Comparison of ENCODE assay signal across 9 cellular contexts in genomic region chr6:149482542-149483261, GRCh38. TPM values are rescaled to one million over a fixed set of nuclear protein-coding genes. Genes with fewer than 3 reads are reported as not detected.
A peak's percentile ranks its signal among the peaks of the same experiment; 100 is the strongest.
DNase-seq lines count a peak whose midpoint lies in the region; ATAC-seq, FAIRE-seq and TF ChIP-seq lines count a peak whose summit lies in the region.
"Had no signal": no experiment of that assay in that cellular context is flagged by ENCODE, and none has a peak within 500 bp of the region (broad histone marks: within the 10 kb centered on the region; RNA-seq: fewer than 3 reads in every experiment).

No MANE protein-coding gene starts in this region.

- H3K79me2 ChIP-seq in H1 (ENCODE audit: control insufficient read depth in 1 of 2, insufficient read depth in 2 of 2, low read length in 2 of 2): no peaks in the 10 kb centered on the region

- H3K79me1 ChIP-seq in H1 (ENCODE audit: low read depth, low read length): no peaks in the 10 kb centered on the region

- TF ChIP-seq POLR2A in H1 (IDR thresholded peaks at IDR 0.05; ENCODE audit: control extremely low read depth in 1 of 2, low read depth in 2 of 2, low read length in 2 of 2): no peak

- TF ChIP-seq CTCF in H1 (IDR thresholded peaks at IDR 0.05; ENCODE audit: control extremely low read depth in 1 of 3, insufficient read depth in 1 of 3, low read depth in 1 of 3, low read length in 3 of 3): no peak
- TF ChIP-seq CTCF in Calu3 (IDR thresholded peaks at IDR 0.05; ENCODE audit: unreplicated experiment): no peak

- H3K4me3 Mint-ChIP-seq in Calu3 (ENCODE audit: low read depth, unreplicated experiment): no peak overlapping the region

- no peak for TF ChIP-seq RAD21 in H1 (IDR thresholded peaks at IDR 0.05 in 1 of 2, conservative IDR thresholded peaks at IDR 0.05 in 1 of 2; ENCODE audit: low read depth in 2 of 2, low read length in 2 of 2)

- H2BK12ac ChIP-seq in H1 (ENCODE audit: low read depth, low read length): no peak overlapping the region

- no peaks in the 10 kb centered on the region for H3K9me3 ChIP-seq in H1 (ENCODE audit: insufficient read depth in 2 of 2, low read depth in 1 of 2, low read length in 1 of 2)

- H3K9me3 Mint-ChIP-seq in Calu3 (ENCODE audit: low read depth, unreplicated experiment): no peaks in the 10 kb centered on the region

- no peak overlapping the region for H3K14ac ChIP-seq in H1 (ENCODE audit: insufficient read length)

- H3K4me1 Mint-ChIP-seq in Calu3 (ENCODE audit: low read depth, unreplicated experiment): peaks cover 11% of the 10 kb centered on the region

- H3K36me3 Mint-ChIP-seq in Calu3 (ENCODE audit: insufficient read depth, unreplicated experiment): no peaks in the 10 kb centered on the region

- H3K56ac ChIP-seq in H1 (replicated peaks; ENCODE audit: insufficient read length, low read depth, low read length): no peak overlapping the region

- H3K27me3 Mint-ChIP-seq in Calu3 (ENCODE audit: unreplicated experiment): peaks cover 12% of the 10 kb centered on the region

- no peak overlapping the region for H4K91ac ChIP-seq in H1 (replicated peaks; ENCODE audit: insufficient read length, low read length)

- H2BK20ac ChIP-seq in H1 (ENCODE audit: low read length): no peak overlapping the region

- no peak overlapping the region for H3K27ac ChIP-seq in H1 (ENCODE audit: low read depth, low read length)

- H3K4ac ChIP-seq in H1 (replicated peaks; ENCODE audit: insufficient read length, low read depth, low read length): no peak overlapping the region

- peaks cover 0 to 4% (median under 1%) of the 10 kb centered on the region in 4 experiments; a peak in 2 of 7 replicates for H3K4me1 ChIP-seq in H1 (replicated peaks in 1 of 4; ENCODE audit: control insufficient read depth in 3 of 4, insufficient read depth in 4 of 4, low read length in 3 of 4)

- H4K8ac ChIP-seq in H1 (ENCODE audit: extremely low read depth, insufficient read depth, low read length): peak overlapping the region; percentile 32; the same call in 1 of the 2 replicates

- H2AFZ ChIP-seq in H1 (ENCODE audit: low read length): no peak overlapping the region

- no TSS peak for BruUV-seq in Calu3 (replicated peaks; lab: Mats Ljungman, UMichigan)

- no peak overlapping the region for H3K4me2 ChIP-seq in H1 (ENCODE audit: insufficient read depth in 1 of 2, low read depth in 2 of 2, low read length in 2 of 2)

- CTCF ChIA-PET in H1 (lab: Charles Lee; ENCODE audit: partially characterized antibody) (interaction anchor here (0.6 to 1.6 kb wide), 4 partner anchors 9 to 51 kb away, joined by 3 to 8 read pairs (median 3); no protein-coding TSS in a partner anchor), Calu3 (lab: Charles Lee) (no interaction called here)

- WGBS in H1 (ENCODE audit: extremely low coverage in 1 of 2, insufficient coverage in 1 of 2, insufficient read length in 1 of 2, insufficient replicate concordance in 2 of 2, low coverage in 1 of 2, low lambda C conversion rate in 2 of 2, missing lambda C conversion rate in 1 of 2), 2 experiments: 83% methylated on average over 12 of the region's 13 CpGs; no CpG with 5 or more reads in 1 of the 2 experiments

- H4K20me1 ChIP-seq in H1 (replicated peaks in 1 of 2; ENCODE audit: control insufficient read depth in 1 of 2, insufficient read depth in 2 of 2, low read length in 2 of 2): no peaks in the 10 kb centered on the region

- no peak overlapping the region for H3K9ac ChIP-seq in H1 (replicated peaks in 1 of 4; ENCODE audit: extremely low read depth in 1 of 4, low read depth in 3 of 4, low read length in 3 of 4)

- FAIRE-seq in H1 (lab: Jason Lieb, UNC): no peak

- no peaks in the 10 kb centered on the region for H3K36me3 ChIP-seq in H1 (ENCODE audit: control insufficient read depth in 2 of 4, insufficient read depth in 4 of 4, low read length in 3 of 4)

- H2BK120ac ChIP-seq in H1 (replicated peaks; ENCODE audit: low read depth, low read length): no peak overlapping the region

- H3K4me3 ChIP-seq in H1 (ENCODE audit: extremely low read depth in 1 of 4, insufficient read depth in 2 of 4, low read depth in 3 of 4, low read length in 4 of 4): no peak overlapping the region

- no peak overlapping the region for H2BK5ac ChIP-seq in H1 (ENCODE audit: low read depth, low read length)

- H3K23ac ChIP-seq in H1 (ENCODE audit: insufficient read length): no peak overlapping the region

- POLR2A ChIA-PET in H1 (lab: Charles Lee; ENCODE audit: partially characterized antibody): interaction anchor here (0.6 to 0.7 kb wide), 2 partner anchors 35 to 200 kb away, joined by 3 read pairs; no protein-coding TSS in a partner anchor

- intact Hi-C loops in sciatic nerve (cut with DNase I): no loop called here
- intact Hi-C loops in Calu3 (cut with micrococcal nuclease; ENCODE audit: unreplicated experiment): no loop called here

- H3K27ac Mint-ChIP-seq in Calu3 (ENCODE audit: unreplicated experiment): no peak overlapping the region

- no peaks in the 10 kb centered on the region for H3K27me3 ChIP-seq in H1 (replicated peaks in 1 of 4; ENCODE audit: control insufficient read depth in 3 of 4, extremely low read depth in 1 of 4, insufficient read depth in 3 of 4, low read length in 3 of 4)

- peaks cover 2% of the 10 kb centered on the region; the same call in 1 of the 2 replicates for H3K23me2 ChIP-seq in H1 (ENCODE audit: low read depth, low read length)

- DNase-seq in SKM-1 treated with dmso at 0.1 percent for 144 hours (lab: John Stamatoyannopoulos, UW; ENCODE audit: unreplicated experiment) (peak; percentile 74), H1 (ENCODE audit: low read depth in 1 of 2, low spot score in 2 of 2) (no peak), sciatic nerve (ENCODE audit: low spot score) (no peak), Calu3 (no peak), NCI-H2029 treated with DMSO at 0.1 percent for 48 hours (lab: John Stamatoyannopoulos, UW) (no peak), AG08396 (ENCODE audit: low spot score) (no peak), cerebellar nuclear complex (lab: John Stamatoyannopoulos, UW) (no peak)
- DNase-seq: NCI-H1436 had no signal

- no peak overlapping the region for H2AK5ac ChIP-seq in H1 (ENCODE audit: low read depth, low read length)

- H2BK15ac ChIP-seq in H1 (ENCODE audit: low read length): no peak overlapping the region

- TF ChIP-seq EP300 in H1 (IDR thresholded peaks at IDR 0.05; ENCODE audit: borderline replicate concordance in 1 of 2, low read depth in 2 of 2, low read length in 2 of 2): no peak

- no peak overlapping the region for H4K5ac ChIP-seq in H1 (ENCODE audit: insufficient read length, low read depth, low read length)

- no peak overlapping the region for H3K18ac ChIP-seq in H1 (ENCODE audit: extremely low read depth, low read length)

- peak; percentile 19 for ATAC-seq in GM18498 (IDR thresholded peaks at IDR 0.05; ENCODE audit: unreplicated experiment)
- ATAC-seq in sciatic nerve: peak; percentile 28

TF ChIP-seq in H1, 55 proteins besides CTCF, POLR2A, EP300 and RAD21:
- TF ChIP-seq TCF12 (IDR thresholded peaks at IDR 0.05; ENCODE audit: low read depth, low read length) (no peak), SP1 (IDR thresholded peaks at IDR 0.05; ENCODE audit: low read depth, low read length) (no peak), POU5F1 (IDR thresholded peaks at IDR 0.05; ENCODE audit: low read depth, low read length) (no peak), BRCA1 (IDR thresholded peaks at IDR 0.05; ENCODE audit: low read depth, low read length) (no peak)
TF ChIP-seq in H1: peak in this region for 0.

RNA-seq across cellular contexts. Expression of gene ZC3H12D, which starts 2.1 kb away (rescaled TPM):
- 0.07 and 0.08 TPM in 2 replicates for total RNA-seq in H1 (2021; fragmentation: NEBNext Ultra II Directional; extraction: Animal tissue kit (Norgen Biotek cat#: 25700))
- polyA plus RNA-seq in H1 (2011; rRNA removed): 0.05 TPM in 2 replicates
- 0.13 TPM for polyA plus RNA-seq in H1 (2011; cell fraction: cytosol; rRNA removed)
- 0.20 TPM for polyA plus RNA-seq in H1 (2011; cell fraction: nucleus; rRNA removed)
- 0.03 to 0.09 TPM in 2 of 4 replicates, not detected in the others for polyA plus RNA-seq in H1 (2012, experiment 1 of 2)
- not detected for polyA plus RNA-seq in H1 (2012, experiment 2 of 2)
- polyA plus RNA-seq in H1 (2013, experiment 1 of 2): 0.10 TPM
- 0.04 TPM for polyA plus RNA-seq in H1 (2013, experiment 2 of 2)
- polyA minus RNA-seq in H1 (2011; rRNA and poly(A)+ RNA removed): 0.05 and 0.09 TPM in 2 replicates
- not detected for polyA minus RNA-seq in H1 (2011; cell fraction: cytosol; rRNA and poly(A)+ RNA removed)
- polyA minus RNA-seq in H1 (2011; cell fraction: nucleus; rRNA and poly(A)+ RNA removed): 0.20 TPM
- 1.6 TPM for total RNA-seq in sciatic nerve
- 0.05 and 0.20 TPM in 2 replicates for total RNA-seq in Calu3 (2022)
